Comparison of ENCODE assay signal across 21 cellular contexts in the genomic region with DNA sequence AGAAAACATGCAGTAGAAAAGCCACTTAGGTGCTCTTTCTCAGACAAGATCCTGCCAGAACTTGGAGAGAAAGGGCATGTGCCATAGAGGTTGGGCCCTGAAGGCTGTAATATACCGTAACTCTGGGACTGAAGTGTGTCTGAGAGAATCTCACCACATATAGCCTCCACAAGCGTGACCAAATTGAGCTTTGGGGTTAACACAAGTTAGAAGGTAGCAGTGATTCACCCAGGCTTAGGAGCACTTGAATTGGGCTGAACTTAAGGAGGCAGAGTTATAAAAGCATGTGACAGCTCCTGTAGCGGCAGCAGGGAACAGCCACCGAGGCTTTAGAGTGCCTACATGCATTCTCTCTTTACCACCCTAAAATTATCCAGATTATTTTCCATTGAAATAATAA.
DNase-seq lines count a peak whose midpoint lies in the region; ATAC-seq and TF ChIP-seq lines count a peak whose summit lies in the region.
"Had no signal": no experiment of that assay in that cellular context is flagged by ENCODE, and none has a peak within 500 bp of the region (broad histone marks: within the 10 kb centered on the region; RNA-seq: fewer than 3 reads in every experiment).

No MANE protein-coding gene starts in this region.

- no peaks in the 10 kb centered on the region for H3K9me2 ChIP-seq in GM23338 (ENCODE audit: insufficient read depth)

- H2AFZ ChIP-seq in GM23338: peak overlapping the region; percentile 60
- H2AFZ ChIP-seq: GM23248 had no signal

- H3K4me3 ChIP-seq in GM23338: no peak overlapping the region
- H3K4me3 ChIP-seq: A549; BLaER1 treated with 17β-estradiol and CSF1 and Interleukin-3, amounts not matched to agents 10 nM and 100 nM; GM23248; K562 had no signal

- H3K36me3 Mint-ChIP-seq in GM23338 (ENCODE audit: low read depth): no peaks in the 10 kb centered on the region
- no peaks in the 10 kb centered on the region for H3K36me3 Mint-ChIP-seq in stimulated activated effector memory CD8-positive, alpha-beta T cell treated with anti-CD3 and anti-CD28 coated beads, Interleukin-12 subunit alpha, Interleukin-12 subunit beta, amount 100 ng/mL, for 72 hours

- no peaks in the 10 kb centered on the region for H4K20me1 ChIP-seq in GM23338 (replicated peaks; ENCODE audit: insufficient read depth)
- H4K20me1 ChIP-seq: BLaER1 treated with 17β-estradiol and CSF1 and Interleukin-3, amounts not matched to agents 10 nM and 100 nM had no signal

- H3K9me3 Mint-ChIP-seq in GM23338: no peaks in the 10 kb centered on the region
- H3K9me3 Mint-ChIP-seq in stimulated activated effector memory CD8-positive, alpha-beta T cell treated with anti-CD3 and anti-CD28 coated beads, Interleukin-12 subunit alpha, Interleukin-12 subunit beta, amount 100 ng/mL, for 72 hours: peaks cover 2% of the 10 kb centered on the region

- H3K4me1 ChIP-seq in GM23338 (ENCODE audit: insufficient read depth): no peaks in the 10 kb centered on the region
- H3K4me1 ChIP-seq in foreskin keratinocyte: no peaks in the 10 kb centered on the region
- H3K4me1 ChIP-seq: A549; BLaER1 treated with 17β-estradiol and CSF1 and Interleukin-3, amounts not matched to agents 10 nM and 100 nM had no signal

- no peaks in the 10 kb centered on the region for H3K36me3 ChIP-seq in GM23338 (ENCODE audit: insufficient read depth)
- H3K36me3 ChIP-seq: BLaER1 treated with 17β-estradiol and CSF1 and Interleukin-3, amounts not matched to agents 10 nM and 100 nM had no signal

- H3K79me2 ChIP-seq in GM23338 (replicated peaks; ENCODE audit: insufficient read depth): no peaks in the 10 kb centered on the region

- no peaks in the 10 kb centered on the region for H3F3A ChIP-seq in GM23338 (replicated peaks; ENCODE audit: low read depth)

- no peak overlapping the region for H3K27ac ChIP-seq in GM23338 (ENCODE audit: low read depth)
- H3K27ac ChIP-seq in foreskin keratinocyte: no peak overlapping the region
- H3K27ac ChIP-seq: A549; BLaER1 treated with 17β-estradiol and CSF1 and Interleukin-3, amounts not matched to agents 10 nM and 100 nM; GM23248 had no signal

- DNase-seq in GM23338 (ENCODE audit: low spot score) (no peak), M059J (ENCODE audit: low read depth) (peak; percentile 57), foreskin keratinocyte (no peak), foreskin melanocyte (no peak), HT-29 (ENCODE audit: low spot score) (no peak)
- no peak for DNase-seq in stimulated activated effector memory CD8-positive, alpha-beta T cell treated with anti-CD3 and anti-CD28 coated beads, Interleukin-12 subunit alpha, Interleukin-12 subunit beta, amount 100 ng/mL, for 72 hours (ENCODE audit: low spot score in 2 of 2)
- DNase-seq in stimulated activated CD4-positive, alpha-beta T cell treated with anti-CD3 and anti-CD28 coated beads, Interleukin-4, amount 100 ng/mL, for 4 hours: no peak
- DNase-seq: AML-193; CD4-positive, alpha-beta T cell; DMS53; GM23248; Kasumi-1; NCI-H1436; NCI-H187; NCI-H526 treated with DMSO at 0.1 percent for 48 hours; Right ventricle myocardium superior; RPMI8226; T-helper 1 cell had no signal

- no peaks in the 10 kb centered on the region for H3K27me3 Mint-ChIP-seq in GM23338 (ENCODE audit: insufficient read depth, low read depth, poor library complexity)
- H3K27me3 Mint-ChIP-seq: CD4-positive, alpha-beta T cell had no signal

- H3K4me1 Mint-ChIP-seq in GM23338: no peaks in the 10 kb centered on the region
- H3K4me1 Mint-ChIP-seq in stimulated activated effector memory CD8-positive, alpha-beta T cell treated with anti-CD3 and anti-CD28 coated beads, Interleukin-12 subunit alpha, Interleukin-12 subunit beta, amount 100 ng/mL, for 72 hours: no peaks in the 10 kb centered on the region

- H3K27me3 ChIP-seq in GM23338 (ENCODE audit: insufficient read depth): no peaks in the 10 kb centered on the region
- no peaks in the 10 kb centered on the region for H3K27me3 ChIP-seq in foreskin keratinocyte
- H3K27me3 ChIP-seq: BLaER1 treated with 17β-estradiol and CSF1 and Interleukin-3, amounts not matched to agents 10 nM and 100 nM had no signal

- no peak overlapping the region for H3K4me2 ChIP-seq in GM23338
- H3K4me2 ChIP-seq: A549; BLaER1 treated with 17β-estradiol and CSF1 and Interleukin-3, amounts not matched to agents 10 nM and 100 nM had no signal

- H3K27ac Mint-ChIP-seq in GM23338: no peak overlapping the region
- no peak overlapping the region for H3K27ac Mint-ChIP-seq in stimulated activated effector memory CD8-positive, alpha-beta T cell treated with anti-CD3 and anti-CD28 coated beads, Interleukin-12 subunit alpha, Interleukin-12 subunit beta, amount 100 ng/mL, for 72 hours
- H3K27ac Mint-ChIP-seq: CD4-positive, alpha-beta T cell had no signal

- ATAC-seq in GM23338 (no peak), foreskin keratinocyte (peak; percentile 53)
- peak; percentile 11 for ATAC-seq in stimulated activated effector memory CD8-positive, alpha-beta T cell treated with anti-CD3 and anti-CD28 coated beads, Interleukin-12 subunit alpha, Interleukin-12 subunit beta, amount 100 ng/mL, for 72 hours
- ATAC-seq: A549, K562 had no signal

- no peak overlapping the region for H3K4me3 Mint-ChIP-seq in GM23338
- no peak overlapping the region for H3K4me3 Mint-ChIP-seq in stimulated activated effector memory CD8-positive, alpha-beta T cell treated with anti-CD3 and anti-CD28 coated beads, Interleukin-12 subunit alpha, Interleukin-12 subunit beta, amount 100 ng/mL, for 72 hours
- H3K4me3 Mint-ChIP-seq: CD4-positive, alpha-beta T cell had no signal

- TF ChIP-seq CTCF in GM23338 (conservative IDR thresholded peaks at IDR 0.05; ENCODE audit: low read depth in 2 of 2) (no peak), foreskin keratinocyte (conservative IDR thresholded peaks at IDR 0.05) (no peak)

TF ChIP-seq in GM23338, 12 proteins besides CTCF, POLR2A, EP300 and RAD21 (continues in another document):
- TF ChIP-seq ZNF331 (CRISPR knock-in tag; IDR thresholded peaks at IDR 0.05; ENCODE audit: low read depth) (no peak), CREB1 (CRISPR knock-in tag; IDR thresholded peaks at IDR 0.05; ENCODE audit: low read depth) (no peak), STAT1 (IDR thresholded peaks at IDR 0.05; ENCODE audit: unreplicated experiment) (no peak), POLR2AphosphoS5 (IDR thresholded peaks at IDR 0.05; ENCODE audit: low read depth) (no peak), JUNB (IDR thresholded peaks at IDR 0.05; ENCODE audit: unreplicated experiment) (no peak), EZH2phosphoT487 (IDR thresholded peaks at IDR 0.05; ENCODE audit: unreplicated experiment) (no peak), EZH2 (IDR thresholded peaks at IDR 0.05; ENCODE audit: low read depth, unreplicated experiment) (no peak)
- TF ChIP-seq, protein P1, sequence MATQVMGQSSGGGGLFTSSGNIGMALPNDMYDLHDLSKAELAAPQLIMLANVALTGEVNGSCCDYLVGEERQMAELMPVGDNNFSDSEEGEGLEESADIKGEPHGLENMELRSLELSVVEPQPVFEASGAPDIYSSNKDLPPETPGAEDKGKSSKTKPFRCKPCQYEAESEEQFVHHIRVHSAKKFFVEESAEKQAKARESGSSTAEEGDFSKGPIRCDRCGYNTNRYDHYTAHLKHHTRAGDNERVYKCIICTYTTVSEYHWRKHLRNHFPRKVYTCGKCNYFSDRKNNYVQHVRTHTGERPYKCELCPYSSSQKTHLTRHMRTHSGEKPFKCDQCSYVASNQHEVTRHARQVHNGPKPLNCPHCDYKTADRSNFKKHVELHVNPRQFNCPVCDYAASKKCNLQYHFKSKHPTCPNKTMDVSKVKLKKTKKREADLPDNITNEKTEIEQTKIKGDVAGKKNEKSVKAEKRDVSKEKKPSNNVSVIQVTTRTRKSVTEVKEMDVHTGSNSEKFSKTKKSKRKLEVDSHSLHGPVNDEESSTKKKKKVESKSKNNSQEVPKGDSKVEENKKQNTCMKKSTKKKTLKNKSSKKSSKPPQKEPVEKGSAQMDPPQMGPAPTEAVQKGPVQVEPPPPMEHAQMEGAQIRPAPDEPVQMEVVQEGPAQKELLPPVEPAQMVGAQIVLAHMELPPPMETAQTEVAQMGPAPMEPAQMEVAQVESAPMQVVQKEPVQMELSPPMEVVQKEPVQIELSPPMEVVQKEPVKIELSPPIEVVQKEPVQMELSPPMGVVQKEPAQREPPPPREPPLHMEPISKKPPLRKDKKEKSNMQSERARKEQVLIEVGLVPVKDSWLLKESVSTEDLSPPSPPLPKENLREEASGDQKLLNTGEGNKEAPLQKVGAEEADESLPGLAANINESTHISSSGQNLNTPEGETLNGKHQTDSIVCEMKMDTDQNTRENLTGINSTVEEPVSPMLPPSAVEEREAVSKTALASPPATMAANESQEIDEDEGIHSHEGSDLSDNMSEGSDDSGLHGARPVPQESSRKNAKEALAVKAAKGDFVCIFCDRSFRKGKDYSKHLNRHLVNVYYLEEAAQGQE (IDR thresholded peaks at IDR 0.05; ENCODE audit: unreplicated experiment): no peak
